ENCODE assay signal across 8 cellular contexts in genomic region chr1:46615735-46616134, GRCh38. TPM values are rescaled to one million over a fixed set of nuclear protein-coding genes. Genes with fewer than 3 reads are reported as not detected.
DNase-seq lines count a peak whose midpoint lies in the region; ATAC-seq and TF ChIP-seq lines count a peak whose summit lies in the region.

No MANE protein-coding gene starts in this region.

- POLR2A ChIA-PET in Caco-2 (lab: Charles Lee): interaction anchor here (2.3 kb wide), 1 partner anchor 12 kb away, joined by 18 read pairs; the partner anchor contains the start of gene MKNK1

- intact Hi-C loops in Caco-2 (cut with micrococcal nuclease; ENCODE audit: unreplicated experiment): no loop called here
- intact Hi-C loops in dorsolateral prefrontal cortex (cut with DNase I): loop anchor here (5.0 to 10.0 kb wide), 2 partner anchors 102 to 109 kb away; partner anchors contain the start of gene EFCAB14 (in 1 of the 2)

- peak overlapping the region; percentile 84 for H3K4me3 ChIP-seq in Caco-2 (ENCODE audit: low read depth, low read length)
- peak overlapping the region; percentile 76 for H3K4me3 ChIP-seq in MG63
- H3K4me3 ChIP-seq in dorsolateral prefrontal cortex: peak overlapping the region; percentile 67 to 98 (median 83)
- H3K4me3 ChIP-seq in neuron (ENCODE audit: low read length): peak overlapping the region; percentile 74

- H3K27me3 ChIP-seq in Caco-2 (replicated peaks; ENCODE audit: control insufficient read depth, insufficient read depth, low read length) (no peaks in the 10 kb centered on the region), MG63 (no peaks in the 10 kb centered on the region), dorsolateral prefrontal cortex (no peaks in the 10 kb centered on the region), neuron (ENCODE audit: insufficient read depth, low read length) (peaks cover 4% of the 10 kb centered on the region)

- H3K4me1 ChIP-seq in Caco-2: no peaks in the 10 kb centered on the region; the same call in 1 of the 2 replicates
- H3K4me1 ChIP-seq in neuron (ENCODE audit: insufficient read depth, low read length): peaks cover 15% of the 10 kb centered on the region

- no peak for ATAC-seq in GM21737 (IDR thresholded peaks at IDR 0.05; ENCODE audit: unreplicated experiment)

- no peaks in the 10 kb centered on the region for H3K9me3 Mint-ChIP-seq in Caco-2 (ENCODE audit: unreplicated experiment)

- H3K36me3 ChIP-seq in Caco-2 (ENCODE audit: control insufficient read depth, insufficient read depth, low read length): no peaks in the 10 kb centered on the region
- H3K36me3 ChIP-seq in MG63: no peaks in the 10 kb centered on the region
- H3K36me3 ChIP-seq in neuron (ENCODE audit: insufficient read depth, low read length): no peaks in the 10 kb centered on the region

- peak overlapping the region; percentile 87 for H3K4me3 Mint-ChIP-seq in Caco-2 (ENCODE audit: unreplicated experiment)

- H3K4me1 Mint-ChIP-seq in Caco-2 (ENCODE audit: low read depth, unreplicated experiment): peaks cover 13% of the 10 kb centered on the region

- peak overlapping the region in 51 of 59 donors; percentile 69 to 96 (median 85) for H3K27ac ChIP-seq in dorsolateral prefrontal cortex

- no peaks in the 10 kb centered on the region for H3K27me3 Mint-ChIP-seq in Caco-2 (ENCODE audit: insufficient read depth, unreplicated experiment)

- TF ChIP-seq CTCF in Caco-2 (IDR thresholded peaks at IDR 0.05; ENCODE audit: insufficient read depth in 1 of 2, low read depth in 1 of 2, low read length in 1 of 2, severe bottlenecking in 1 of 2, unreplicated experiment in 1 of 2): no peak
- no peak for TF ChIP-seq CTCF in dorsolateral prefrontal cortex (IDR thresholded peaks at IDR 0.05 in 54 of 56, conservative IDR thresholded peaks at IDR 0.05 in 2 of 56; ENCODE audit: low read depth in 1 of 56, partially characterized antibody in 56 of 56)

- H3K36me3 Mint-ChIP-seq in Caco-2 (ENCODE audit: insufficient read depth, unreplicated experiment): peaks cover 6% of the 10 kb centered on the region

- peak overlapping the region; percentile 42 for H2AFZ ChIP-seq in neuron (ENCODE audit: low read depth, low read length)

- H3K27ac Mint-ChIP-seq in Caco-2 (ENCODE audit: unreplicated experiment): no peak overlapping the region

- CTCF ChIA-PET in Caco-2 (lab: Charles Lee): no interaction called here

- H3K9me3 ChIP-seq in Caco-2: no peaks in the 10 kb centered on the region
- H3K9me3 ChIP-seq in MG63: no peaks in the 10 kb centered on the region
- H3K9me3 ChIP-seq in neuron (ENCODE audit: low read length): no peaks in the 10 kb centered on the region

- no TSS peak for BruUV-seq in Caco-2 (replicated peaks; lab: Mats Ljungman, UMichigan)

- DNase-seq in Caco-2 (no peak), MG63 (no peak), dorsolateral prefrontal cortex (no peak), GM19238 (ENCODE audit: insufficient read length, low spot score) (no peak), GM19240 (ENCODE audit: insufficient read length, low spot score) (no peak)
- no peak for DNase-seq in stimulated activated naive CD4-positive, alpha-beta T cell treated with Interleukin-2 at 50 U/mL for 16 hours (lab: John Stamatoyannopoulos, UW)

RNA-seq across cellular contexts. Expression of gene MOB3C, which starts 0.9 kb away (rescaled TPM):
- 1.6 and 2.1 TPM in 2 replicates for total RNA-seq in Caco-2 (2022)
- 1.5 and 4.8 TPM in 2 replicates for total RNA-seq in MG63 (2014; rRNA removed; shearing (Covaris generic); ENCODE audit: low replicate concordance)
- 10 to 100 TPM in 64 of 120 experiments, 1 to 10 TPM in 56; 5.7 to 25.1 (median 10.2) TPM for total RNA-seq in dorsolateral prefrontal cortex

RNA-seq across cellular contexts. Expression of gene MKNK1, which starts 11.7 kb away (rescaled TPM):
- total RNA-seq in Caco-2 (2022): 22.7 and 30.5 TPM in 2 replicates
- 16.4 and 22.7 TPM in 2 replicates for total RNA-seq in MG63 (2014; rRNA removed; shearing (Covaris generic); ENCODE audit: low replicate concordance)
- total RNA-seq in dorsolateral prefrontal cortex: 100 to 1,000 TPM in 4 of 120 experiments, 10 to 100 TPM in 116; 35.7 to 124 (median 71.0) TPM

RNA-seq across cellular contexts. Expression of gene ATPAF1, which starts 52.4 kb away (rescaled TPM):
- 26.9 and 31.7 TPM in 2 replicates for total RNA-seq in Caco-2 (2022)
- total RNA-seq in MG63 (2014; rRNA removed; shearing (Covaris generic); ENCODE audit: low replicate concordance): 85.4 and 87.0 TPM in 2 replicates
- 100 to 1,000 TPM in 43 of 120 experiments, 10 to 100 TPM in 77; 65.7 to 127 (median 93.4) TPM for total RNA-seq in dorsolateral prefrontal cortex

RNA-seq across cellular contexts. Expression of gene TEX38, which starts 55.9 kb away (rescaled TPM):
- total RNA-seq in Caco-2 (2022) (not detected in 2 replicates), dorsolateral prefrontal cortex (under 1 TPM in 11 of 120 experiments, not detected in 109; 0.45 to 0.98 (median 0.66) TPM)
- total RNA-seq in MG63 (2014; rRNA removed; shearing (Covaris generic); ENCODE audit: low replicate concordance): not detected in 2 replicates
